Comparison of ENCODE assay signal across 8 cellular contexts in genomic region chr17:78924481-78925151, GRCh38. TPM values are rescaled to one million over a fixed set of nuclear protein-coding genes. Genes with fewer than 3 reads are reported as not detected.
DNase-seq lines count a peak whose midpoint lies in the region; ATAC-seq and TF ChIP-seq lines count a peak whose summit lies in the region.

No MANE protein-coding gene starts in this region.

- TF ChIP-seq POLR2A in body of pancreas (IDR thresholded peaks at IDR 0.05) = no peak
- TF ChIP-seq POLR2A in GM18505 (IDR thresholded peaks at IDR 0.05; ENCODE audit: borderline replicate concordance, extremely low read depth, insufficient read depth, insufficient read length) = no peak

- intact Hi-C loops in body of pancreas (cut with DNase I) = no loop called here

- no peak overlapping the region for H3K27ac ChIP-seq in HUES6 (ENCODE audit: low read depth, low read length)
- H3K27ac ChIP-seq in body of pancreas = peak overlapping the region; percentile 74 to 93 (median 88)
- H3K27ac ChIP-seq in layer of hippocampus (ENCODE audit: low read depth, low read length) = peak overlapping the region; percentile 81
- peak overlapping the region; percentile 74 for H3K27ac ChIP-seq in thymus (ENCODE audit: low read depth)

- DNase-seq in AG04449 (ENCODE audit: low read depth, low spot score) (no peak), body of pancreas (peak in 2 of 4 donors; percentile 34 to 41), GDM1 (lab: John Stamatoyannopoulos, UW) (no peak)

- H3K27me3 ChIP-seq in HUES6 (ENCODE audit: control insufficient read depth, insufficient read depth, low read length) (no peaks in the 10 kb centered on the region), body of pancreas (no peaks in the 10 kb centered on the region), layer of hippocampus (ENCODE audit: control insufficient read depth, insufficient read depth, low read length) (no peaks in the 10 kb centered on the region), thymus (ENCODE audit: control insufficient read depth, insufficient read depth) (no peaks in the 10 kb centered on the region)

- CTCF ChIA-PET in AG04449 (lab: Yijun Ruan, JAX) = no interaction called here

- 0% methylated on average over 38 of the region's 64 CpGs; no CpG with 5 or more reads in 1 of the 2 donors for WGBS in body of pancreas, 2 donors
- WGBS in thymus = under 1% methylated on average over 64 of the region's 64 CpGs

- peaks cover 20% of the 10 kb centered on the region for H3K4me1 ChIP-seq in HUES6 (ENCODE audit: control insufficient read depth, insufficient read depth, low read length)
- peaks cover 49% of the 10 kb centered on the region for H3K4me1 ChIP-seq in body of pancreas
- peaks cover 34% of the 10 kb centered on the region for H3K4me1 ChIP-seq in thymus (ENCODE audit: control insufficient read depth, insufficient read depth, low read length)

- TF ChIP-seq CTCF in AG04449 (IDR thresholded peaks at IDR 0.05; ENCODE audit: insufficient read depth, low read length, missing control alignments) (no peak), body of pancreas (IDR thresholded peaks at IDR 0.05) (no peak)

- peak; percentile 13 for ATAC-seq in body of pancreas
- ATAC-seq in GM18505 (IDR thresholded peaks at IDR 0.05; ENCODE audit: unreplicated experiment) = no peak
- no peak for ATAC-seq in HG02885 (IDR thresholded peaks at IDR 0.05; ENCODE audit: poor library complexity, unreplicated experiment)

- H3K36me3 ChIP-seq in HUES6 (ENCODE audit: control insufficient read depth, insufficient read depth, low read length) (no peaks in the 10 kb centered on the region), body of pancreas (replicated peaks in 1 of 2; ENCODE audit: insufficient read depth in 1 of 2, low read depth in 2 of 2) (no peaks in the 10 kb centered on the region), thymus (ENCODE audit: control insufficient read depth, insufficient read depth) (peaks cover 3% of the 10 kb centered on the region)

- H3K4me3 ChIP-seq in AG04449 (ENCODE audit: low read depth, low read length) (peak overlapping the region; percentile 86), HUES6 (ENCODE audit: low read depth, low read length) (peak overlapping the region; percentile 61), body of pancreas (peak overlapping the region; percentile 59 to 74), thymus (ENCODE audit: low read length) (peak overlapping the region; percentile 87)

- POLR2A ChIA-PET in AG04449 (lab: Yijun Ruan, JAX) = interaction anchor here (0.5 kb wide), 1 partner anchor 1777 kb away, joined by 3 read pairs; no protein-coding TSS in a partner anchor

- H3K9me3 ChIP-seq in HUES6 (ENCODE audit: control insufficient read depth, insufficient read depth, low read depth, low read length) (no peaks in the 10 kb centered on the region), body of pancreas (no peaks in the 10 kb centered on the region), thymus (ENCODE audit: control insufficient read depth) (no peaks in the 10 kb centered on the region)

- no peak overlapping the region for H3K9ac ChIP-seq in HUES6 (ENCODE audit: low read length)

RNA-seq across cellular contexts. Expression of gene TIMP2, which starts 0.6 kb away (rescaled TPM):
- 10 to 100 TPM; 50.1 to 53.7 TPM for total RNA-seq in body of pancreas
- 27.5 TPM for polyA plus RNA-seq in thymus

RNA-seq across cellular contexts. Expression of gene CEP295NL, which starts 21.6 kb away (rescaled TPM):
- total RNA-seq in body of pancreas = 1 to 10 TPM; 1.3 to 3.1 TPM
- polyA plus RNA-seq in thymus = 0.50 TPM

RNA-seq across cellular contexts. Expression of gene LGALS3BP, which starts 55.1 kb away (rescaled TPM):
- total RNA-seq in body of pancreas = 100 to 1,000 TPM; 123 to 213 TPM
- polyA plus RNA-seq in thymus = 81.3 TPM
